Comparison of ENCODE assay signal across 1 cellular context in genomic region chr19:5870986-5871394, GRCh38.
A peak's percentile ranks its signal among the peaks of the same experiment; 100 is the strongest.
TF ChIP-seq lines count a peak whose summit lies in the region.

No MANE protein-coding gene starts in this region.

TF ChIP-seq in HepG2, 621 proteins besides CTCF, POLR2A, EP300 and RAD21 (continued from another document and continues in another):
- TF ChIP-seq NFKB2 (CRISPR knock-in tag; IDR thresholded peaks at IDR 0.05; ENCODE audit: borderline replicate concordance) (no peak; the same call in 1 of the 2 replicates), EZH2 (conservative IDR thresholded peaks at IDR 0.05; ENCODE audit: low read depth, low read length) (no peak), ZSCAN21 (CRISPR knock-in tag; IDR thresholded peaks at IDR 0.05; ENCODE audit: borderline replicate concordance) (peak; percentile 63; the same call in 1 of the 2 replicates), ZNF790 (CRISPR knock-in tag; IDR thresholded peaks at IDR 0.05; ENCODE audit: borderline replicate concordance) (no peak), ZNF253 (CRISPR knock-in tag; IDR thresholded peaks at IDR 0.05; ENCODE audit: borderline replicate concordance) (0 out of 2 replicates have a peak, but pooled peaks have one; percentile 37), ZNF101 (CRISPR knock-in tag; IDR thresholded peaks at IDR 0.05; ENCODE audit: borderline replicate concordance, low read depth) (no peak), ETS1 (CRISPR knock-in tag; IDR thresholded peaks at IDR 0.05) (no peak), SETDB1 (CRISPR knock-in tag; IDR thresholded peaks at IDR 0.05; ENCODE audit: borderline replicate concordance) (no peak), HDAC2 (CRISPR knock-in tag; IDR thresholded peaks at IDR 0.05) (peak; percentile 98), ESRRA (CRISPR knock-in tag; IDR thresholded peaks at IDR 0.05; ENCODE audit: low read depth) (peak; percentile 90), TEAD3 (CRISPR knock-in tag; optimal IDR thresholded peaks at IDR 0.05; ENCODE audit: borderline replicate concordance) (peak; percentile 95), ZNF670 (CRISPR knock-in tag; IDR thresholded peaks at IDR 0.05; ENCODE audit: borderline replicate concordance) (no peak), PAF1 (CRISPR knock-in tag; IDR thresholded peaks at IDR 0.05) (no peak), ZNF749 (CRISPR knock-in tag; IDR thresholded peaks at IDR 0.05; ENCODE audit: borderline replicate concordance) (peak; percentile 47; the same call in 1 of the 2 replicates), XBP1 (CRISPR knock-in tag; IDR thresholded peaks at IDR 0.05) (no peak), ERF (CRISPR knock-in tag; IDR thresholded peaks at IDR 0.05) (peak; percentile 92), POGZ (CRISPR knock-in tag; IDR thresholded peaks at IDR 0.05) (peak; percentile 89), TIGD3 (CRISPR knock-in tag; IDR thresholded peaks at IDR 0.05; ENCODE audit: borderline replicate concordance) (no peak), ZNF331 (CRISPR knock-in tag; IDR thresholded peaks at IDR 0.05) (peak; percentile 97), TAF1 (CRISPR knock-in tag; IDR thresholded peaks at IDR 0.05) (peak; percentile 46; the same call in 1 of the 2 replicates), LCORL (IDR thresholded peaks at IDR 0.05) (peak; percentile 100), LCORL (CRISPR knock-in tag; IDR thresholded peaks at IDR 0.05) (peak; percentile 100), PHF5A (CRISPR knock-in tag; IDR thresholded peaks at IDR 0.05; ENCODE audit: low read depth, unreplicated experiment) (peak; percentile 99), DPF2 (CRISPR knock-in tag; IDR thresholded peaks at IDR 0.05; ENCODE audit: borderline replicate concordance, low read depth) (peak; percentile 97), PRDM4 (CRISPR knock-in tag; IDR thresholded peaks at IDR 0.05; ENCODE audit: borderline replicate concordance) (no peak), DDIT3 (CRISPR knock-in tag; IDR thresholded peaks at IDR 0.05) (peak; percentile 96), NFIB (CRISPR knock-in tag; IDR thresholded peaks at IDR 0.05; ENCODE audit: borderline replicate concordance) (no peak), ZNF792 (CRISPR knock-in tag; IDR thresholded peaks at IDR 0.05) (peak; percentile 88), ZNF713 (CRISPR knock-in tag; IDR thresholded peaks at IDR 0.05) (no peak), ZNF451 (CRISPR knock-in tag; IDR thresholded peaks at IDR 0.05) (0 out of 2 replicates have a peak, but pooled peaks have one; percentile 45), SRF (IDR thresholded peaks at IDR 0.05; ENCODE audit: low read depth, low read length) (no peak), KLF16 (CRISPR knock-in tag; IDR thresholded peaks at IDR 0.05) (peak in 1 of 2 experiments; percentile 88; a peak in 2 of 4 replicates), NCOA2 (CRISPR knock-in tag; IDR thresholded peaks at IDR 0.05) (peak; percentile 98), KLF11 (CRISPR knock-in tag; IDR thresholded peaks at IDR 0.05) (peak; percentile 78; the same call in 1 of the 2 replicates), ZXDC (CRISPR knock-in tag; IDR thresholded peaks at IDR 0.05) (no peak; the same call in 1 of the 2 replicates), ZEB1 (IDR thresholded peaks at IDR 0.05; ENCODE audit: insufficient replicate concordance, low read depth) (peak; percentile 97), CHD4 (IDR thresholded peaks at IDR 0.05; ENCODE audit: borderline replicate concordance, low read length) (no peak), ZBTB38 (CRISPR knock-in tag; IDR thresholded peaks at IDR 0.05) (peak; percentile 91), ZFP1 (CRISPR knock-in tag; IDR thresholded peaks at IDR 0.05) (peak; percentile 90), PHF8 (CRISPR knock-in tag; IDR thresholded peaks at IDR 0.05) (0 out of 2 replicates have a peak, but pooled peaks have one; percentile 37), MED1 (CRISPR knock-in tag; IDR thresholded peaks at IDR 0.05) (peak; percentile 99), ZNF407 (CRISPR knock-in tag; IDR thresholded peaks at IDR 0.05; ENCODE audit: not compliant biosample characterization) (no peak), ZNF747 (CRISPR knock-in tag; IDR thresholded peaks at IDR 0.05; ENCODE audit: borderline replicate concordance) (peak; percentile 74; the same call in 1 of the 2 replicates), PTBP1 (IDR thresholded peaks at IDR 0.05; ENCODE audit: low read depth, low read length, poor library complexity, severe bottlenecking) (no peak), FIP1L1 (IDR thresholded peaks at IDR 0.05; ENCODE audit: borderline replicate concordance, insufficient read depth, low read depth, low read length) (no peak), ZNF350 (CRISPR knock-in tag; IDR thresholded peaks at IDR 0.05; ENCODE audit: borderline replicate concordance, low read depth) (peak; percentile 88), KLF12 (CRISPR knock-in tag; IDR thresholded peaks at IDR 0.05; ENCODE audit: borderline replicate concordance) (0 out of 2 replicates have a peak, but pooled peaks have one; percentile 30), ARHGAP35 (CRISPR knock-in tag; IDR thresholded peaks at IDR 0.05; ENCODE audit: borderline replicate concordance) (no peak), BRD4 (CRISPR knock-in tag; IDR thresholded peaks at IDR 0.05) (peak; percentile 67)
